Comparison of ENCODE assay signal across 10 cellular contexts in genomic region chr20:45842169-45842812, GRCh38. TPM values are rescaled to one million over a fixed set of nuclear protein-coding genes. Genes with fewer than 3 reads are reported as not detected.
DNase-seq lines count a peak whose midpoint lies in the region; ATAC-seq and TF ChIP-seq lines count a peak whose summit lies in the region.
"Had no signal": no experiment of that assay in that cellular context is flagged by ENCODE, and none has a peak within 500 bp of the region (broad histone marks: within the 10 kb centered on the region; RNA-seq: fewer than 3 reads in every experiment).

No MANE protein-coding gene starts in this region.

- no peak overlapping the region for H3K4me3 ChIP-seq in suprapubic skin

- no peak for TF ChIP-seq EP300 in suprapubic skin (IDR thresholded peaks at IDR 0.05)

- H3K4me1 ChIP-seq in suprapubic skin: peaks cover 13% of the 10 kb centered on the region

- ATAC-seq in GM19372 (IDR thresholded peaks at IDR 0.05; ENCODE audit: low read depth, unreplicated experiment): peak; percentile 57
- ATAC-seq in Right ventricle myocardium superior (ENCODE audit: poor library complexity): peak; percentile 29
- ATAC-seq in GM21576 (IDR thresholded peaks at IDR 0.05; ENCODE audit: unreplicated experiment): no peak
- no peak for ATAC-seq in GM21825 (IDR thresholded peaks at IDR 0.05; ENCODE audit: unreplicated experiment)

- no peaks in the 10 kb centered on the region for H3K9me3 ChIP-seq in suprapubic skin

- intact Hi-C loops in Right ventricle myocardium superior (cut with DNase I): no loop called here

- no peaks in the 10 kb centered on the region for H3K27me3 ChIP-seq in suprapubic skin

- WGBS in suprapubic skin: 60% methylated on average over 5 of the region's 5 CpGs

- peak; percentile 67 for DNase-seq in NAMALWA (ENCODE audit: low spot score)
- no peak for DNase-seq in Right ventricle myocardium superior
- DNase-seq in suprapubic skin (ENCODE audit: low spot score in 2 of 2): no peak
- no peak for DNase-seq in activated T-cell treated with anti-CD3 and anti-CD28 coated beads, Interleukin-2, amount 50 U/mL, for 48 hours
- no peak for DNase-seq in cerebellar nuclear complex (lab: John Stamatoyannopoulos, UW)
- DNase-seq: NCI-H446 had no signal

- TF ChIP-seq POLR2A in suprapubic skin (IDR thresholded peaks at IDR 0.05): no peak

- peak overlapping the region; percentile 17 for H3K27ac ChIP-seq in suprapubic skin

- TF ChIP-seq CTCF in suprapubic skin (IDR thresholded peaks at IDR 0.05): no peak

- H3K36me3 ChIP-seq in suprapubic skin: peaks cover 81% of the 10 kb centered on the region

RNA-seq across cellular contexts. Expression of gene SNX21, which starts 8.7 kb away (rescaled TPM):
- total RNA-seq in Right ventricle myocardium superior (22.1 TPM), suprapubic skin (100 to 1,000 TPM; 106 to 161 (median 143) TPM)

RNA-seq across cellular contexts. Expression of gene ACOT8, which starts 14.9 kb away (rescaled TPM):
- total RNA-seq in Right ventricle myocardium superior (28.1 TPM), suprapubic skin (10 to 100 TPM; 34.4 to 62.0 (median 44.3) TPM)

RNA-seq across cellular contexts. Expression of gene ZSWIM3, which starts 15.1 kb away (rescaled TPM):
- total RNA-seq in Right ventricle myocardium superior (1.4 TPM), suprapubic skin (1 to 10 TPM; 2.1 to 4.6 (median 3.6) TPM)

RNA-seq across cellular contexts. Expression of gene TNNC2, which starts 15.2 kb away (rescaled TPM):
- 0.43 TPM for total RNA-seq in Right ventricle myocardium superior
- 1 to 10 TPM in 1 of 4 donors, under 1 TPM in 1, not detected in 2; 0.91 to 1.6 TPM for total RNA-seq in suprapubic skin
- total RNA-seq: activated T-helper 1 cell treated with anti-CD3 and anti-CD28 coated beads, Interleukin-12 subunit alpha, Interleukin-12 subunit beta, Interleukin-2, Interleukin-4 antibody, amounts not matched to agents 30 ng/mL and 10 ng/mL and 1 ng/mL, durations not matched to agents 14 hours and 24 hours and 36 hours had no signal

RNA-seq across cellular contexts. Expression of gene UBE2C, which starts 29.8 kb away (rescaled TPM):
- total RNA-seq in Right ventricle myocardium superior (1.1 TPM), suprapubic skin (10 to 100 TPM in 3 of 4 donors, 1 to 10 TPM in 1; 9.0 to 25.4 (median 20.7) TPM)

Comparison
In these comparisons a context has a peak if more than half of its experiments do, and no peak if none do; other contexts are left out.
1. ATAC-seq: peak in GM19372 (single experiment) and Right ventricle myocardium superior (single experiment); none in GM21576 (single experiment) and GM21825 (single experiment).